ENCODE assay signal across 18 cellular contexts in the genomic region with DNA sequence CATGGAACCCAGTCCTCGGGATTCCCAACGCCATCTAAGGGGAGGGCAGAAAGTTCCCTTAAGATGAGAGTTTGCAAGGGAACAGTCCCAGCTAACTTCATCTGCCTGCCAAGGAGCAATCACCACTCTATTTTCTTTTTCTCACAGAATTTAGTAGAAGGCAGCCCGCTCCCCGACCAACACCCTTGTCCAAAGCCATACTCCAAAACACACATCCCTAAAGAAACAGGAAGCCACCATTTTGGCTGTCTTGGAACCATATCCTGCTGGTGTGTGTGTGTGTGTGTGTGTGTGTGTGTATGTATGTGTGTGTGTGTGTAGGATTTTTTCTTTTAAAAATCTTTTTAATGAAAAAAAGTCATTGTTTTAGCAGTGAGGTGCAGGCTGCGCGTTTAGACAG. TPM values are rescaled to one million over a fixed set of nuclear protein-coding genes. Genes with fewer than 3 reads are reported as not detected.
A peak's percentile ranks its signal among the peaks of the same experiment; 100 is the strongest.
DNase-seq lines count a peak whose midpoint lies in the region; ATAC-seq, FAIRE-seq and TF ChIP-seq lines count a peak whose summit lies in the region.
"Had no signal": no experiment of that assay in that cellular context is flagged by ENCODE, and none has a peak within 500 bp of the region (broad histone marks: within the 10 kb centered on the region; RNA-seq: fewer than 3 reads in every experiment).

No MANE protein-coding gene starts in this region.

- TF ChIP-seq POLR2A in prostate gland (IDR thresholded peaks at IDR 0.05) = no peak

- DNase-seq in Right ventricle myocardium inferior (ENCODE audit: missing footprints) (no peak), cardiac septum (ENCODE audit: low spot score) (no peak), prostate gland (ENCODE audit: low spot score) (no peak), EL (no peak), HTR-8/SVneo (ENCODE audit: insufficient read length, low spot score) (no peak), HUDEP-2 (lab: John Stamatoyannopoulos, UW; ENCODE audit: unreplicated experiment in 76 of 76) (no peak)
- DNase-seq in stimulated activated CD4-positive, alpha-beta T cell treated with anti-CD3 and anti-CD28 coated beads, Interleukin-1b, Interleukin-23, amount 100 ng/mL, for 48 hours = no peak
- DNase-seq: activated T-cell treated with anti-CD3 and anti-CD28 coated beads, Interleukin-2, amount 50 U/mL, for 1 hour; IMR-90; NCI-H1417 treated with DMSO at 0.1 percent for 48 hours; NCI-H69; stimulated activated naive CD4-positive, alpha-beta T cell had no signal

- H3K9me3 ChIP-seq in iPS-18a (ENCODE audit: control insufficient read depth, low read depth, low read length) (no peaks in the 10 kb centered on the region), prostate gland (no peaks in the 10 kb centered on the region)
- H3K9me3 ChIP-seq: A549, neutrophil, SJSA1 had no signal

- no peak overlapping the region for H3K27ac ChIP-seq in iPS-18a (ENCODE audit: low read length)
- H3K27ac ChIP-seq in prostate gland = peak overlapping the region; percentile 38 to 51
- H3K27ac ChIP-seq: A549, neutrophil, SJSA1, VCaP had no signal

- FAIRE-seq in HTR-8/SVneo (lab: Jason Lieb, UNC) = no peak
- FAIRE-seq: A549, endometrium had no signal

- intact Hi-C loops in Right ventricle myocardium inferior (cut with DNase I) (loop anchor here (2.0 kb wide), 1 partner anchor 37 kb away; no protein-coding TSS in a partner anchor), cardiac septum (cut with DNase I) (loop anchor here (2.0 to 5.0 kb wide), 2 partner anchors 19 to 96 kb away; no protein-coding TSS in a partner anchor), prostate gland (cut with DNase I) (loop anchor here (5.0 kb wide), 1 partner anchor 91 kb away; no protein-coding TSS in a partner anchor)

- no peak overlapping the region for H3K9ac ChIP-seq in iPS-18a (ENCODE audit: low read length)

- TF ChIP-seq CTCF in prostate gland (IDR thresholded peaks at IDR 0.05) = no peak

- H3K4me3 ChIP-seq in iPS-18a (ENCODE audit: low read length) (peak overlapping the region; percentile 62), prostate gland (peak overlapping the region; percentile 28 to 35)
- H3K4me3 ChIP-seq: A549, SJSA1 had no signal

- 66% methylated on average over 6 of the region's 6 CpGs for WGBS in prostate gland

- H3K4me1 ChIP-seq in iPS-18a (ENCODE audit: control insufficient read depth, low read depth, low read length) (peaks cover 12% of the 10 kb centered on the region), prostate gland (replicated peaks) (no peaks in the 10 kb centered on the region)
- H3K4me1 ChIP-seq: A549, SJSA1 had no signal

- H3K27me3 ChIP-seq in iPS-18a (ENCODE audit: control insufficient read depth, insufficient read depth, low read length) (peaks cover 61% of the 10 kb centered on the region), prostate gland (replicated peaks; ENCODE audit: insufficient read depth) (no peaks in the 10 kb centered on the region)

- peak; percentile 17 for ATAC-seq in Right ventricle myocardium inferior
- ATAC-seq: A549 had no signal

- H3K36me3 ChIP-seq in iPS-18a (ENCODE audit: control insufficient read depth, low read depth, low read length) (no peaks in the 10 kb centered on the region), prostate gland (no peaks in the 10 kb centered on the region)
- H3K36me3 ChIP-seq: neutrophil, SJSA1 had no signal

RNA-seq across cellular contexts. Expression of gene FGD5, which starts 7.0 kb away (rescaled TPM):
- total RNA-seq in Right ventricle myocardium inferior (16.5 TPM), cardiac septum (15.6 TPM), prostate gland (10 to 100 TPM in 1 of 2 donors, 1 to 10 TPM in 1; 4.5 to 15.8 TPM)
- total RNA-seq: IMR-90, SJSA1 had no signal
